17 cellular contexts compared by ENCODE assay signal in genomic region chr22:47623740-47624103, GRCh38.
"Had no signal": no experiment of that assay in that cellular context is flagged by ENCODE, and none has a peak within 500 bp of the region (broad histone marks: within the 10 kb centered on the region; RNA-seq: fewer than 3 reads in every experiment).

No MANE protein-coding gene starts in this region.

- ATAC-seq: activated CD4-positive, alpha-beta T cell treated with anti-CD3 and anti-CD28 coated beads for 36 hours; activated naive CD4-positive, alpha-beta T cell treated with anti-CD3 and anti-CD28 coated beads, Interleukin-2, amount 50 U/mL, for 72 hours; lower lobe of right lung had no signal

- H3K9me3 ChIP-seq: lower lobe of right lung, tibial artery, uterus had no signal

- H3K27ac ChIP-seq: dorsolateral prefrontal cortex, hepatocyte, lower lobe of right lung, tibial artery, uterus had no signal

- DNase-seq: activated CD4-positive, alpha-beta memory T cell treated with anti-CD3 and anti-CD28 coated beads, Interleukin-2, amount 10 ng/mL, durations not matched to agents 7 days and 5 days; activated CD4-positive, alpha-beta T cell treated with anti-CD3 and anti-CD28 coated beads for 36 hours; activated gamma-delta T cell treated with Interleukin-2 at 50 U/mL for 16 hours; activated T-cell treated with anti-CD3 and anti-CD28 coated beads, Interleukin-2, amount 50 U/mL, for 48 hours; dorsolateral prefrontal cortex; foreskin fibroblast; lower lobe of right lung; midbrain; nephron progenitor cell; nucleus accumbens; stimulated activated CD4-positive, alpha-beta T cell treated with anti-CD3 and anti-CD28 coated beads, Interleukin-2, amount 100 ng/mL, for 24 hours; stimulated activated naive CD4-positive, alpha-beta T cell treated with Interleukin-2 at 50 U/mL for 16 hours; SW 1271; uterus had no signal

- H3K4me3 ChIP-seq: dorsolateral prefrontal cortex, hepatocyte, lower lobe of right lung, tibial artery, uterus had no signal

- H3K36me3 ChIP-seq: lower lobe of right lung, tibial artery, uterus had no signal

- H3K27me3 ChIP-seq: hepatocyte, uterus had no signal

- H3K4me1 ChIP-seq: lower lobe of right lung, tibial artery, uterus had no signal
